ENCODE assay signal across 15 cellular contexts in the genomic region with DNA sequence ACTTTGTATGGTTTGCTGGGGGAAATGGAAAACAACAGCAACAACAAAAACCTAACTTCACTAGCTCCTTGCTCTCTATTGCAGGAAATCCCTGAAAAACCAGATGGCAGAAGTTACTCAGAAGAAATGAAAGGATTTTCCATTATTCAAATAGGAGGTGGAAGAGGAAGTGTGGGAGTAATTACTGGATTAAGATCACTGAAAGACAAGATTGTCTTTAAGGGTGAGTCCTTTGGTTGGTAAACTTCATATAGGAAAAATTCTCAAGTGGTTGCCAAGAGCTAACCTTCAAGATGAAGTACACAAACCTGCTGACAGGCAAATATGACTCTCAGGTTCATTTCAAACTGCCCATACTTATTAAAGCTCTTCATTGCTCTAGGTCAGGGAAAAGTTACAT.
"Had no signal": no experiment of that assay in that cellular context is flagged by ENCODE, and none has a peak within 500 bp of the region (broad histone marks: within the 10 kb centered on the region; RNA-seq: fewer than 3 reads in every experiment).

No MANE protein-coding gene starts in this region.

- H3K27me3 ChIP-seq: body of pancreas, esophagus muscularis mucosa, heart left ventricle, thyroid gland, uterus had no signal

- DNase-seq: activated B cell treated with CpG ODN at 0.5 μM for 24 hours; activated CD4-positive, alpha-beta T cell treated with anti-CD3 and anti-CD28 coated beads, Interleukin-2, amount 10 ng/mL, durations not matched to agents 7 days and 5 days; activated naive CD4-positive, alpha-beta T cell treated with anti-CD3 and anti-CD28 coated beads, Interleukin-2, amount 10 ng/mL, durations not matched to agents 7 days and 5 days; activated T-cell treated with anti-CD3 and anti-CD28 coated beads for 4 hours; body of pancreas; heart left ventricle; stimulated activated CD4-positive, alpha-beta T cell treated with anti-CD3 and anti-CD28 coated beads, Interleukin-12 subunit alpha, Interleukin-12 subunit beta, amount 100 ng/mL, for 4 hours; T-helper 17 cell; thyroid gland; uterus had no signal

- H3K27ac ChIP-seq: body of pancreas, esophagus muscularis mucosa, heart left ventricle, thyroid gland, uterus had no signal

- H3K4me3 ChIP-seq: body of pancreas, esophagus muscularis mucosa, heart left ventricle, thyroid gland, uterus had no signal

- H3K36me3 ChIP-seq: esophagus muscularis mucosa, heart left ventricle, thyroid gland, uterus had no signal

- H3K27ac Mint-ChIP-seq: activated B cell treated with CpG ODN at 0.5 μM for 24 hours; activated CD4-positive, alpha-beta T cell treated with anti-CD3 and anti-CD28 coated beads, Interleukin-2, amount 10 ng/mL, durations not matched to agents 7 days and 5 days; activated naive CD4-positive, alpha-beta T cell treated with anti-CD3 and anti-CD28 coated beads, Interleukin-2, amount 10 ng/mL, durations not matched to agents 7 days and 5 days; activated T-helper 17 cell treated with anti-CD3 and anti-CD28 coated beads, Interleukin-2, amount 50 U/mL, for 72 hours; natural killer cell treated with Interleukin-12 subunit alpha and Interleukin-12 subunit beta and Interleukin-15 and Interleukin-18, amount 100 ng/mL, for 72 hours; T-helper 17 cell had no signal

- H3K9me3 Mint-ChIP-seq: activated B cell treated with CpG ODN at 0.5 μM for 24 hours; activated CD4-positive, alpha-beta T cell treated with anti-CD3 and anti-CD28 coated beads, Interleukin-2, amount 10 ng/mL, durations not matched to agents 7 days and 5 days; activated naive CD4-positive, alpha-beta T cell treated with anti-CD3 and anti-CD28 coated beads, Interleukin-2, amount 10 ng/mL, durations not matched to agents 7 days and 5 days; activated T-helper 17 cell treated with anti-CD3 and anti-CD28 coated beads, Interleukin-2, amount 50 U/mL, for 72 hours; central memory CD8-positive, alpha-beta T cell; natural killer cell treated with Interleukin-12 subunit alpha and Interleukin-12 subunit beta and Interleukin-15 and Interleukin-18, amount 100 ng/mL, for 72 hours had no signal

- H3K27me3 Mint-ChIP-seq: activated B cell treated with CpG ODN at 0.5 μM for 24 hours; activated naive CD4-positive, alpha-beta T cell treated with anti-CD3 and anti-CD28 coated beads, Interleukin-2, amount 10 ng/mL, durations not matched to agents 7 days and 5 days; activated T-helper 17 cell treated with anti-CD3 and anti-CD28 coated beads, Interleukin-2, amount 50 U/mL, for 72 hours; T-helper 17 cell had no signal

- H3K36me3 Mint-ChIP-seq: activated naive CD4-positive, alpha-beta T cell treated with anti-CD3 and anti-CD28 coated beads, Interleukin-2, amount 10 ng/mL, durations not matched to agents 7 days and 5 days; natural killer cell treated with Interleukin-12 subunit alpha and Interleukin-12 subunit beta and Interleukin-15 and Interleukin-18, amount 100 ng/mL, for 72 hours had no signal

- ATAC-seq: activated T-helper 17 cell treated with anti-CD3 and anti-CD28 coated beads, Interleukin-2, amount 50 U/mL, for 72 hours; body of pancreas; heart left ventricle; natural killer cell treated with Interleukin-12 subunit alpha and Interleukin-12 subunit beta and Interleukin-15 and Interleukin-18, amount 100 ng/mL, for 72 hours; sciatic nerve; T-helper 17 cell had no signal

- H3K4me1 ChIP-seq: body of pancreas, esophagus muscularis mucosa, uterus had no signal

- H3K9me3 ChIP-seq: body of pancreas, esophagus muscularis mucosa, heart left ventricle, thyroid gland, uterus had no signal

- H3K4me3 Mint-ChIP-seq: activated B cell treated with CpG ODN at 0.5 μM for 24 hours; activated CD4-positive, alpha-beta T cell treated with anti-CD3 and anti-CD28 coated beads, Interleukin-2, amount 10 ng/mL, durations not matched to agents 7 days and 5 days; activated naive CD4-positive, alpha-beta T cell treated with anti-CD3 and anti-CD28 coated beads, Interleukin-2, amount 10 ng/mL, durations not matched to agents 7 days and 5 days; activated T-helper 17 cell treated with anti-CD3 and anti-CD28 coated beads, Interleukin-2, amount 50 U/mL, for 72 hours; central memory CD8-positive, alpha-beta T cell; natural killer cell treated with Interleukin-12 subunit alpha and Interleukin-12 subunit beta and Interleukin-15 and Interleukin-18, amount 100 ng/mL, for 72 hours; T-helper 17 cell had no signal
